Comparison of ENCODE assay signal across 11 cellular contexts in genomic region chr1:8497196-8497878, GRCh38.
DNase-seq lines count a peak whose midpoint lies in the region; ATAC-seq and TF ChIP-seq lines count a peak whose summit lies in the region.
"Had no signal": no experiment of that assay in that cellular context is flagged by ENCODE, and none has a peak within 500 bp of the region (broad histone marks: within the 10 kb centered on the region; RNA-seq: fewer than 3 reads in every experiment).

No MANE protein-coding gene starts in this region.

- intact Hi-C loops in activated CD8-positive, alpha-beta T cell treated with anti-CD3 and anti-CD28 coated beads for 36 hours (cut with micrococcal nuclease) = no loop called here

- no peak for TF ChIP-seq CTCF in activated CD8-positive, alpha-beta T cell treated with anti-CD3 and anti-CD28 coated beads for 36 hours (IDR thresholded peaks at IDR 0.05)

- POLR2A ChIA-PET in activated CD8-positive, alpha-beta T cell treated with anti-CD3 and anti-CD28 coated beads for 36 hours (lab: Charles Lee) = interaction anchor here (0.6 kb wide), 1 partner anchor 401 kb away, joined by 3 read pairs; no protein-coding TSS in a partner anchor
- POLR2A ChIA-PET in activated CD8-positive, alpha-beta T cell treated with anti-CD3 and anti-CD28 coated beads, Interleukin-2, amount 10 ng/mL, durations not matched to agents 7 days and 5 days (lab: Charles Lee) = no interaction called here

- ATAC-seq in activated CD8-positive, alpha-beta T cell treated with anti-CD3 and anti-CD28 coated beads for 36 hours = no peak
- ATAC-seq in activated CD8-positive, alpha-beta T cell treated with anti-CD3 and anti-CD28 coated beads, Interleukin-2, amount 10 ng/mL, durations not matched to agents 7 days and 5 days = no peak
- ATAC-seq in HG03095 (IDR thresholded peaks at IDR 0.05; ENCODE audit: unreplicated experiment) = no peak
- ATAC-seq: foreskin keratinocyte had no signal

- peak overlapping the region; percentile 53 for H3K27ac Mint-ChIP-seq in activated CD8-positive, alpha-beta T cell treated with anti-CD3 and anti-CD28 coated beads for 36 hours
- H3K27ac Mint-ChIP-seq in activated CD8-positive, alpha-beta T cell treated with anti-CD3 and anti-CD28 coated beads, Interleukin-2, amount 10 ng/mL, durations not matched to agents 7 days and 5 days = no peak overlapping the region

- no peak overlapping the region for H3K4me3 Mint-ChIP-seq in activated CD8-positive, alpha-beta T cell treated with anti-CD3 and anti-CD28 coated beads for 36 hours
- H3K4me3 Mint-ChIP-seq in activated CD8-positive, alpha-beta T cell treated with anti-CD3 and anti-CD28 coated beads, Interleukin-2, amount 10 ng/mL, durations not matched to agents 7 days and 5 days = no peak overlapping the region
- H3K4me3 Mint-ChIP-seq: activated CD4-positive, alpha-beta T cell treated with anti-CD3 and anti-CD28 coated beads, Interleukin-2, amount 10 ng/mL, durations not matched to agents 7 days and 5 days had no signal

- no peaks in the 10 kb centered on the region for H3K27me3 Mint-ChIP-seq in activated CD8-positive, alpha-beta T cell treated with anti-CD3 and anti-CD28 coated beads for 36 hours
- no peaks in the 10 kb centered on the region for H3K27me3 Mint-ChIP-seq in activated CD8-positive, alpha-beta T cell treated with anti-CD3 and anti-CD28 coated beads, Interleukin-2, amount 10 ng/mL, durations not matched to agents 7 days and 5 days (ENCODE audit: low read depth)
- H3K27me3 Mint-ChIP-seq: activated CD4-positive, alpha-beta T cell treated with anti-CD3 and anti-CD28 coated beads, Interleukin-2, amount 10 ng/mL, durations not matched to agents 7 days and 5 days had no signal

- peaks cover 41% of the 10 kb centered on the region for H3K36me3 Mint-ChIP-seq in activated CD8-positive, alpha-beta T cell treated with anti-CD3 and anti-CD28 coated beads for 36 hours (ENCODE audit: low read depth)
- peaks cover 37% of the 10 kb centered on the region for H3K36me3 Mint-ChIP-seq in activated CD8-positive, alpha-beta T cell treated with anti-CD3 and anti-CD28 coated beads, Interleukin-2, amount 10 ng/mL, durations not matched to agents 7 days and 5 days (ENCODE audit: low read depth)

- H3K27ac ChIP-seq in urinary bladder (ENCODE audit: low read depth) = peak overlapping the region; percentile 60
- H3K27ac ChIP-seq: foreskin keratinocyte had no signal

- no peak for DNase-seq in activated CD8-positive, alpha-beta T cell treated with anti-CD3 and anti-CD28 coated beads for 36 hours
- no peak for DNase-seq in activated CD8-positive, alpha-beta T cell treated with anti-CD3 and anti-CD28 coated beads, Interleukin-2, amount 10 ng/mL, durations not matched to agents 7 days and 5 days
- DNase-seq in amniotic epithelial cell (ENCODE audit: low read depth) (peak; percentile 96), kidney glomerular epithelial cell (lab: John Stamatoyannopoulos, UW) (peak; percentile 31), OCI-M2 (lab: John Stamatoyannopoulos, UW; ENCODE audit: unreplicated experiment) (no peak), NCI-H1417 (lab: John Stamatoyannopoulos, UW) (no peak)
- DNase-seq: activated CD4-positive, alpha-beta T cell treated with anti-CD3 and anti-CD28 coated beads, Interleukin-2, amount 10 ng/mL, durations not matched to agents 7 days and 5 days; NCI-H1092 treated with DMSO at 0.1 percent for 48 hours had no signal

- H3K4me1 Mint-ChIP-seq in activated CD8-positive, alpha-beta T cell treated with anti-CD3 and anti-CD28 coated beads for 36 hours (ENCODE audit: low read depth) = peaks cover 32% of the 10 kb centered on the region
- H3K4me1 Mint-ChIP-seq in activated CD8-positive, alpha-beta T cell treated with anti-CD3 and anti-CD28 coated beads, Interleukin-2, amount 10 ng/mL, durations not matched to agents 7 days and 5 days (ENCODE audit: low read depth) = peaks cover 13% of the 10 kb centered on the region

- CTCF ChIA-PET in activated CD8-positive, alpha-beta T cell treated with anti-CD3 and anti-CD28 coated beads for 36 hours (lab: Charles Lee) = interaction anchor here (0.6 to 1.6 kb wide), 4 partner anchors 8 to 229 kb away, joined by 3 to 6 read pairs (median 4); no protein-coding TSS in a partner anchor
- CTCF ChIA-PET in activated CD8-positive, alpha-beta T cell treated with anti-CD3 and anti-CD28 coated beads, Interleukin-2, amount 10 ng/mL, durations not matched to agents 7 days and 5 days (lab: Charles Lee) = interaction anchor here (0.8 kb wide), 1 partner anchor 23 kb away, joined by 3 read pairs; no protein-coding TSS in a partner anchor

- H3K4me3 ChIP-seq in urinary bladder (ENCODE audit: low read depth, low read length) = no peak overlapping the region

- peaks cover 6% of the 10 kb centered on the region for H3K9me3 Mint-ChIP-seq in activated CD8-positive, alpha-beta T cell treated with anti-CD3 and anti-CD28 coated beads for 36 hours
- H3K9me3 Mint-ChIP-seq in activated CD8-positive, alpha-beta T cell treated with anti-CD3 and anti-CD28 coated beads, Interleukin-2, amount 10 ng/mL, durations not matched to agents 7 days and 5 days (ENCODE audit: insufficient read depth) = no peaks in the 10 kb centered on the region
- H3K9me3 Mint-ChIP-seq: activated CD4-positive, alpha-beta T cell treated with anti-CD3 and anti-CD28 coated beads, Interleukin-2, amount 10 ng/mL, durations not matched to agents 7 days and 5 days had no signal

- WGBS in urinary bladder = 60% methylated on average over 3 of the region's 3 CpGs

- peaks cover 1% of the 10 kb centered on the region for H3K4me1 ChIP-seq in urinary bladder (ENCODE audit: insufficient read depth)

- H3K36me3 ChIP-seq in urinary bladder (ENCODE audit: insufficient read depth) = peaks cover 5% of the 10 kb centered on the region

Comparison
In these comparisons a context has a peak if more than half of its experiments do, and no peak if none do; other contexts are left out.
1. DNase-seq: peak in amniotic epithelial cell (single experiment) and kidney glomerular epithelial cell (single experiment); none in activated CD8-positive, alpha-beta T cell treated with anti-CD3 and anti-CD28 coated beads for 36 hours (single experiment), activated CD8-positive, alpha-beta T cell treated with anti-CD3 and anti-CD28 coated beads, Interleukin-2, amount 10 ng/mL, durations not matched to agents 7 days and 5 days (single experiment), OCI-M2 (single experiment) and NCI-H1417 (0 of 3).